In genomic region chr1:92079441-92079840, GRCh38 we compare ENCODE assay signal across 9 cellular contexts. TPM values are rescaled to one million over a fixed set of nuclear protein-coding genes. Genes with fewer than 3 reads are reported as not detected.
DNase-seq lines count a peak whose midpoint lies in the region; ATAC-seq and TF ChIP-seq lines count a peak whose summit lies in the region.
"Had no signal": no experiment of that assay in that cellular context is flagged by ENCODE, and none has a peak within 500 bp of the region (broad histone marks: within the 10 kb centered on the region; RNA-seq: fewer than 3 reads in every experiment).

No MANE protein-coding gene starts in this region.

- peak overlapping the region; percentile 90 for H3K4me3 Mint-ChIP-seq in GM23338

- no peaks in the 10 kb centered on the region for H4K20me1 ChIP-seq in GM23338 (replicated peaks; ENCODE audit: insufficient read depth)

- peaks cover 3% of the 10 kb centered on the region for H3K9me3 Mint-ChIP-seq in GM23338

- TF ChIP-seq CTCF in GM23338 (conservative IDR thresholded peaks at IDR 0.05; ENCODE audit: low read depth in 2 of 2): no peak
- no peak for TF ChIP-seq CTCF in RWPE2 (IDR thresholded peaks at IDR 0.05; ENCODE audit: poor library complexity, severe bottlenecking)
- no peak for TF ChIP-seq CTCF in fibroblast of mammary gland (conservative IDR thresholded peaks at IDR 0.05; ENCODE audit: control insufficient read depth, insufficient read depth, low read depth, low read length)

- no peaks in the 10 kb centered on the region for H3K27me3 Mint-ChIP-seq in GM23338 (ENCODE audit: insufficient read depth, low read depth, poor library complexity)

- peaks cover 2% of the 10 kb centered on the region; the same call in 1 of the 3 replicates for H3K4me1 Mint-ChIP-seq in GM23338

- H2AFZ ChIP-seq in GM23338: peak overlapping the region; percentile 88; the same call in 1 of the 2 replicates

- H3K9me2 ChIP-seq in GM23338 (ENCODE audit: insufficient read depth): no peaks in the 10 kb centered on the region

- H3K36me3 ChIP-seq in GM23338 (ENCODE audit: insufficient read depth) (no peaks in the 10 kb centered on the region), RWPE2 (ENCODE audit: low read depth) (no peaks in the 10 kb centered on the region), skeletal muscle satellite cell (ENCODE audit: insufficient read depth, low read length) (no peaks in the 10 kb centered on the region)

- 0 out of 3 replicates have a peak, but pooled peaks cover 3% of the 10 kb centered on the region for H3K36me3 Mint-ChIP-seq in GM23338 (ENCODE audit: low read depth)

- H3K27ac Mint-ChIP-seq in GM23338: no peak overlapping the region; the same call in 1 of the 2 replicates

- no peaks in the 10 kb centered on the region for H3K9me3 ChIP-seq in RWPE2 (ENCODE audit: severe bottlenecking)
- no peaks in the 10 kb centered on the region for H3K9me3 ChIP-seq in skeletal muscle satellite cell (replicated peaks; ENCODE audit: low read length)

- H3F3A ChIP-seq in GM23338 (replicated peaks; ENCODE audit: low read depth): no peaks in the 10 kb centered on the region

- no peaks in the 10 kb centered on the region for H3K27me3 ChIP-seq in GM23338 (ENCODE audit: insufficient read depth)
- no peaks in the 10 kb centered on the region for H3K27me3 ChIP-seq in RWPE2 (ENCODE audit: insufficient read depth, poor library complexity, severe bottlenecking)
- no peaks in the 10 kb centered on the region for H3K27me3 ChIP-seq in skeletal muscle satellite cell (ENCODE audit: control insufficient read depth, insufficient read depth, low read length)

- H3K4me2 ChIP-seq in GM23338: peak overlapping the region; percentile 78
- H3K4me2 ChIP-seq in skeletal muscle satellite cell (ENCODE audit: low read length): peak overlapping the region; percentile 89

- peak overlapping the region; percentile 83 for H3K9ac ChIP-seq in skeletal muscle satellite cell (ENCODE audit: low read depth, low read length)

- H3K79me2 ChIP-seq in GM23338 (replicated peaks; ENCODE audit: insufficient read depth): 0 out of 2 replicates have a peak, but pooled peaks cover 3% of the 10 kb centered on the region

- ATAC-seq in GM23338: no peak
- no peak for ATAC-seq in RWPE2 (ENCODE audit: low read depth)
- ATAC-seq in HG03565 (IDR thresholded peaks at IDR 0.05; ENCODE audit: unreplicated experiment): no peak

- H3K4me3 ChIP-seq in GM23338 (peak overlapping the region; percentile 63), RWPE2 (ENCODE audit: severe bottlenecking) (no peak overlapping the region), fibroblast of mammary gland (ENCODE audit: control insufficient read depth, low read depth, low read length) (peak overlapping the region; percentile 81), skeletal muscle satellite cell (ENCODE audit: low read length) (peak overlapping the region; percentile 87)

- H3K4me1 ChIP-seq in GM23338 (ENCODE audit: insufficient read depth) (no peaks in the 10 kb centered on the region; the same call in 1 of the 2 replicates), RWPE2 (ENCODE audit: insufficient read depth, poor library complexity, severe bottlenecking) (peaks cover 5% of the 10 kb centered on the region), skeletal muscle satellite cell (ENCODE audit: control insufficient read depth, insufficient read depth, low read length) (no peaks in the 10 kb centered on the region)

- no peak for DNase-seq in GM23338 (ENCODE audit: low spot score)
- no peak for DNase-seq in RWPE2 (ENCODE audit: low spot score)
- no peak for DNase-seq in fibroblast of mammary gland (ENCODE audit: low read depth)
- DNase-seq in LoVo (ENCODE audit: low spot score): no peak
- DNase-seq in effector CD8-positive, alpha-beta T cell (lab: John Stamatoyannopoulos, UW): no peak

- H3K27ac ChIP-seq in GM23338 (ENCODE audit: low read depth) (peak overlapping the region; percentile 96), RWPE2 (ENCODE audit: poor library complexity, severe bottlenecking) (peak overlapping the region; percentile 24)

TF ChIP-seq in GM23338, 12 proteins besides CTCF, POLR2A, EP300 and RAD21:
- TF ChIP-seq JUNB (IDR thresholded peaks at IDR 0.05; ENCODE audit: unreplicated experiment) (no peak), ETS1 (IDR thresholded peaks at IDR 0.05) (no peak), EZH2 (IDR thresholded peaks at IDR 0.05; ENCODE audit: low read depth, unreplicated experiment) (no peak), ZNF331 (CRISPR knock-in tag; IDR thresholded peaks at IDR 0.05; ENCODE audit: low read depth) (no peak), POLR2AphosphoS5 (IDR thresholded peaks at IDR 0.05; ENCODE audit: low read depth) (no peak), ZNF114 (CRISPR knock-in tag; IDR thresholded peaks at IDR 0.05) (no peak), STAT1 (IDR thresholded peaks at IDR 0.05; ENCODE audit: unreplicated experiment) (no peak), CREB1 (CRISPR knock-in tag; IDR thresholded peaks at IDR 0.05; ENCODE audit: low read depth) (no peak)

RNA-seq across cellular contexts. Expression of gene BTBD8, which starts 0.7 kb away (rescaled TPM):
- total RNA-seq in GM23338 (2014; rRNA removed; shearing (Covaris generic)): 2.3 and 4.1 TPM in 2 replicates
- polyA plus RNA-seq in GM23338 (2016; fragmentation: Nextera tagmentation; extraction: Ambion mirVana): 2.9 and 3.0 TPM in 2 replicates
- 2.0 and 3.3 TPM in 2 replicates for total RNA-seq in skeletal muscle satellite cell (2012; rRNA removed)

RNA-seq across cellular contexts. Expression of gene SETSIP, which starts 4.2 kb away (rescaled TPM):
- total RNA-seq in GM23338 (2014; rRNA removed; shearing (Covaris generic)): 0.89 and 0.94 TPM in 2 replicates
- polyA plus RNA-seq in GM23338 (2016; fragmentation: Nextera tagmentation; extraction: Ambion mirVana): 0.68 and 0.92 TPM in 2 replicates
- total RNA-seq in skeletal muscle satellite cell (2012; rRNA removed): 0.25 TPM in 1 of 2 replicates, not detected in the other
- total RNA-seq: M059J, RPMI7951 had no signal

RNA-seq across cellular contexts. Expression of gene EPHX4, which starts 49.7 kb away (rescaled TPM):
- 1.1 TPM in 1 of 2 replicates, not detected in the other for total RNA-seq in GM23338 (2014; rRNA removed; shearing (Covaris generic))
- polyA plus RNA-seq in GM23338 (2016; fragmentation: Nextera tagmentation; extraction: Ambion mirVana): 1.1 and 1.3 TPM in 2 replicates
- total RNA-seq in skeletal muscle satellite cell (2012; rRNA removed): 0.25 TPM in 1 of 2 replicates, not detected in the other
